Comparison of ENCODE assay signal across 20 cellular contexts in genomic region chr11:72705442-72706365, GRCh38. TPM values are rescaled to one million over a fixed set of nuclear protein-coding genes. Genes with fewer than 3 reads are reported as not detected.
DNase-seq lines count a peak whose midpoint lies in the region; ATAC-seq, FAIRE-seq and TF ChIP-seq lines count a peak whose summit lies in the region.
"Had no signal": no experiment of that assay in that cellular context is flagged by ENCODE, and none has a peak within 500 bp of the region (broad histone marks: within the 10 kb centered on the region; RNA-seq: fewer than 3 reads in every experiment).

No MANE protein-coding gene starts in this region.

- no peaks in the 10 kb centered on the region for H3K4me1 ChIP-seq in HepG2 (ENCODE audit: insufficient read depth, low read length)
- H3K4me1 ChIP-seq in right lobe of liver: no peaks in the 10 kb centered on the region
- H3K4me1 ChIP-seq in iPS-20b (ENCODE audit: insufficient read depth, low read length): peaks cover 24% of the 10 kb centered on the region; the same call in 1 of the 2 replicates

- H3K4me3 ChIP-seq in HepG2 (replicated peaks in 1 of 3; ENCODE audit: insufficient read depth in 1 of 3, low read depth in 2 of 3, low read length in 3 of 3) (no peak overlapping the region), right lobe of liver (no peak overlapping the region), iPS-20b (ENCODE audit: low read length) (peak overlapping the region; percentile 35), lower leg skin (ENCODE audit: low read depth, poor library complexity, severe bottlenecking) (no peak overlapping the region)

- no peaks in the 10 kb centered on the region for H4K20me1 ChIP-seq in HepG2 (ENCODE audit: insufficient read depth, low read length)

- no peak overlapping the region for H3K4me3 Mint-ChIP-seq in HFFc6
- H3K4me3 Mint-ChIP-seq: activated T-cell treated with anti-CD3 and anti-CD28 coated beads, Interleukin-2, amount 50 U/mL, for 72 hours had no signal

- H3K27me3 Mint-ChIP-seq in HFFc6 (ENCODE audit: insufficient read depth): no peaks in the 10 kb centered on the region; the same call in none of the 2 replicates

- FAIRE-seq in HepG2 (lab: Jason Lieb, UNC): no peak
- FAIRE-seq: frontal cortex, G401.6, GM12891, TTC549 had no signal

- DNase-seq in HepG2 (ENCODE audit: low spot score): no peak
- DNase-seq in right lobe of liver: no peak
- DNase-seq in RWPE1 (ENCODE audit: low spot score): no peak
- no peak for DNase-seq in lower leg skin (ENCODE audit: low spot score in 2 of 2)
- DNase-seq in HFFc6: no peak
- DNase-seq: activated CD4-positive, alpha-beta T cell treated with anti-CD3 and anti-CD28 coated beads, Interleukin-2, amount 50 U/mL, for 4 hours; activated T-cell treated with anti-CD3 and anti-CD28 coated beads, Interleukin-2, amount 50 U/mL, for 72 hours; anterior cingulate cortex; Calu3; NCI-H1436; NCI-H345; retina had no signal

- BruUV-seq in HepG2 (replicated peaks; lab: Mats Ljungman, UMichigan): no TSS peak

- peaks cover 36% of the 10 kb centered on the region for H3K4me1 Mint-ChIP-seq in HFFc6 (ENCODE audit: low read depth)

- peaks cover 50 to 85% of the 10 kb centered on the region in 2 experiments for H3K36me3 ChIP-seq in HepG2 (replicated peaks in 1 of 2; ENCODE audit: control insufficient read depth in 1 of 2, insufficient read depth in 2 of 2, low read length in 2 of 2)
- H3K36me3 ChIP-seq in right lobe of liver: peaks cover 0 to 75% (median 32%) of the 10 kb centered on the region in 4 donors
- peaks cover 44% of the 10 kb centered on the region for H3K36me3 ChIP-seq in iPS-20b (ENCODE audit: insufficient read depth, low read depth, low read length)

- H3K27ac Mint-ChIP-seq in HFFc6: no peak overlapping the region
- H3K27ac Mint-ChIP-seq: activated T-cell treated with anti-CD3 and anti-CD28 coated beads, Interleukin-2, amount 50 U/mL, for 72 hours had no signal

- no peak overlapping the region for H3K4me2 ChIP-seq in HepG2 (ENCODE audit: low read depth, low read length)

- POLR2A ChIA-PET in HepG2 (lab: Yijun Ruan, JAX): no interaction called here
- POLR2A ChIA-PET in RWPE1 (lab: Yijun Ruan, JAX; ENCODE audit: low non-redundant PET): no interaction called here

- TF ChIP-seq CTCF in HepG2 (CRISPR knock-in tag; IDR thresholded peaks at IDR 0.05) (no peak), right lobe of liver (IDR thresholded peaks at IDR 0.05) (no peak), RWPE1 (conservative IDR thresholded peaks at IDR 0.05; ENCODE audit: low read depth) (no peak), lower leg skin (IDR thresholded peaks at IDR 0.05) (no peak), HFFc6 (IDR thresholded peaks at IDR 0.05) (no peak)

- in situ Hi-C loops in HepG2 (cut with HindIII; ENCODE audit: extremely low pct_ligation_motif_present, low pct_unique_long_range_greater_than_20kb): no loop called here

- 88% methylated on average over 6 of the region's 12 CpGs for WGBS in HepG2 (ENCODE audit: low lambda C conversion rate)
- 82% methylated on average over 3 of the region's 12 CpGs for WGBS in right lobe of liver (ENCODE audit: insufficient coverage, low coverage, low lambda C conversion rate, missing lambda C conversion rate)
- WGBS in lower leg skin, 2 donors: 86 to 87% methylated on average over 11 to 12 of the region's 12 CpGs

- peaks cover 14% of the 10 kb centered on the region for H3K36me3 Mint-ChIP-seq in HFFc6 (ENCODE audit: low read depth)

- H3K9ac ChIP-seq in HepG2 (ENCODE audit: insufficient read depth, low read depth, low read length) (no peak overlapping the region), iPS-20b (ENCODE audit: low read depth, low read length) (peak overlapping the region; percentile 44)

- no peaks in the 10 kb centered on the region for H3K79me2 ChIP-seq in HepG2 (ENCODE audit: insufficient read depth, low read length)

- TF ChIP-seq POLR2A in HepG2 (IDR thresholded peaks at IDR 0.05; ENCODE audit: insufficient read depth in 1 of 2, low read depth in 2 of 2, low read length in 2 of 2): no peak
- TF ChIP-seq POLR2A in right lobe of liver (IDR thresholded peaks at IDR 0.05): no peak
- TF ChIP-seq POLR2A in lower leg skin (IDR thresholded peaks at IDR 0.05): no peak

- TF ChIP-seq EP300 in HepG2 (IDR thresholded peaks at IDR 0.05; ENCODE audit: low read depth in 2 of 2, low read length in 2 of 2) (no peak), HepG2 (CRISPR knock-in tag; IDR thresholded peaks at IDR 0.05; ENCODE audit: borderline replicate concordance) (no peak)

- H3K9me3 ChIP-seq in HepG2 (ENCODE audit: low read length) (no peaks in the 10 kb centered on the region), right lobe of liver (no peaks in the 10 kb centered on the region), iPS-20b (ENCODE audit: insufficient read depth, low read depth, low read length) (no peaks in the 10 kb centered on the region)

- ATAC-seq in HepG2 (no peak), right lobe of liver (no peak), GM21390 (IDR thresholded peaks at IDR 0.05; ENCODE audit: unreplicated experiment) (no peak), HG03520 (IDR thresholded peaks at IDR 0.05; ENCODE audit: unreplicated experiment) (no peak)
- ATAC-seq: activated T-cell treated with anti-CD3 and anti-CD28 coated beads, Interleukin-2, amount 50 U/mL, for 72 hours had no signal

- no peak overlapping the region for H2AFZ ChIP-seq in HepG2 (ENCODE audit: low read length)

- H3K27ac ChIP-seq in HepG2 (ENCODE audit: extremely low read length, insufficient read depth, low read length) (no peak overlapping the region), right lobe of liver (no peak overlapping the region), RWPE1 (peak overlapping the region; percentile 15), iPS-20b (ENCODE audit: low read length) (no peak overlapping the region)

- H3K27me3 ChIP-seq in HepG2 (ENCODE audit: control insufficient read depth in 1 of 2, insufficient read depth in 2 of 2, low read length in 2 of 2) (no peaks in the 10 kb centered on the region), right lobe of liver (no peaks in the 10 kb centered on the region), iPS-20b (ENCODE audit: insufficient read depth, low read length) (no peaks in the 10 kb centered on the region)

- CTCF ChIA-PET in HepG2 (lab: Yijun Ruan, JAX; ENCODE audit: low intra/inter-chr PET ratio, low total read pairs): no interaction called here
- CTCF ChIA-PET in RWPE1 (lab: Yijun Ruan, JAX): no interaction called here

- H3K9me3 Mint-ChIP-seq in HFFc6: no peaks in the 10 kb centered on the region
- H3K9me3 Mint-ChIP-seq: activated T-cell treated with anti-CD3 and anti-CD28 coated beads, Interleukin-2, amount 50 U/mL, for 72 hours had no signal

- intact Hi-C loops in HepG2 (cut with micrococcal nuclease; ENCODE audit: unreplicated experiment): no loop called here
- intact Hi-C loops in right lobe of liver (cut with DNase I): no loop called here
- intact Hi-C loops in lower leg skin (cut with DNase I; ENCODE audit: low total_unique reads): no loop called here

- no peak for TF ChIP-seq RAD21 in HepG2 (CRISPR knock-in tag; IDR thresholded peaks at IDR 0.05)

RNA-seq across cellular contexts. Expression of gene PDE2A, which starts 31.5 kb away (rescaled TPM):
- total RNA-seq in HepG2 (2016; rRNA removed; fragmentation: Illumina TruSeq; extraction: Trizol): not detected in 2 replicates
- not detected in 2 replicates for total RNA-seq in HepG2 (2016; cell fraction: cytosol; rRNA removed; fragmentation: Illumina TruSeq; extraction: Trizol; ENCODE audit: low read depth)
- 0.19 TPM in 1 of 2 replicates, not detected in the other for total RNA-seq in HepG2 (2016; cell fraction: insoluble cytoplasmic fraction; rRNA removed; fragmentation: Illumina TruSeq; extraction: Trizol)
- total RNA-seq in HepG2 (2016; cell fraction: membrane; rRNA removed; fragmentation: Illumina TruSeq; extraction: Trizol): not detected in 2 replicates
- total RNA-seq in HepG2 (2016; cell fraction: nucleus; rRNA removed; fragmentation: Illumina TruSeq; extraction: Trizol): 0.81 TPM in 1 of 2 replicates, not detected in the other
- polyA plus RNA-seq in HepG2 (2011; rRNA removed): 2.8 and 3.1 TPM in 2 replicates
- 0.74 and 0.82 TPM in 2 replicates for polyA plus RNA-seq in HepG2 (2011; cell fraction: cytosol; rRNA removed)
- 12.4 and 12.9 TPM in 2 replicates for polyA plus RNA-seq in HepG2 (2011; cell fraction: nucleus; rRNA removed)
- 1.1 and 1.3 TPM in 2 replicates for polyA plus RNA-seq in HepG2 (2012)
- polyA plus RNA-seq in HepG2 (2016; cell fraction: cytosol; fragmentation: Illumina TruSeq; extraction: Trizol; ENCODE audit: low read depth): not detected in 2 replicates
- not detected in 2 replicates for polyA plus RNA-seq in HepG2 (2016; cell fraction: insoluble cytoplasmic fraction; fragmentation: Illumina TruSeq; extraction: Trizol; ENCODE audit: low read depth)
- not detected in 2 replicates for polyA plus RNA-seq in HepG2 (2016; cell fraction: membrane; fragmentation: Illumina TruSeq; extraction: Trizol; ENCODE audit: low read depth)
- not detected in 2 replicates for polyA plus RNA-seq in HepG2 (2016; cell fraction: nucleus; fragmentation: Illumina TruSeq; extraction: Trizol; ENCODE audit: insufficient read depth, low read depth)
- polyA minus RNA-seq in HepG2 (2011; rRNA and poly(A)+ RNA removed; ENCODE audit: low replicate concordance): 1.6 and 410 TPM in 2 replicates
- 0.62 and 1.1 TPM in 2 replicates for polyA minus RNA-seq in HepG2 (2011; cell fraction: cytosol; rRNA and poly(A)+ RNA removed)
- 2.2 and 3.6 TPM in 2 replicates for polyA minus RNA-seq in HepG2 (2011; cell fraction: nucleus; rRNA and poly(A)+ RNA removed)
- 10 to 100 TPM; 11.2 to 46.3 (median 22.8) TPM for total RNA-seq in right lobe of liver
- 10 to 100 TPM; 26.1 to 34.1 (median 30.6) TPM for total RNA-seq in lower leg skin
- total RNA-seq in HFFc6 (2021; fragmentation: NEBNext Ultra II Directional; extraction: Animal tissue kit (Norgen Biotek cat#: 25700)): under 1 TPM; 0.07 to 0.57 (median 0.40) TPM
- total RNA-seq: chondrocyte had no signal

RNA-seq across cellular contexts. Expression of gene ARAP1, which starts 46.5 kb away (rescaled TPM):
- 55.2 and 55.5 TPM in 2 replicates for total RNA-seq in HepG2 (2016; rRNA removed; fragmentation: Illumina TruSeq; extraction: Trizol)
- 21.9 TPM in 2 replicates for total RNA-seq in HepG2 (2016; cell fraction: cytosol; rRNA removed; fragmentation: Illumina TruSeq; extraction: Trizol; ENCODE audit: low read depth)
- total RNA-seq in HepG2 (2016; cell fraction: insoluble cytoplasmic fraction; rRNA removed; fragmentation: Illumina TruSeq; extraction: Trizol): 49.1 and 52.3 TPM in 2 replicates
- total RNA-seq in HepG2 (2016; cell fraction: membrane; rRNA removed; fragmentation: Illumina TruSeq; extraction: Trizol): 15.6 and 18.1 TPM in 2 replicates
- total RNA-seq in HepG2 (2016; cell fraction: nucleus; rRNA removed; fragmentation: Illumina TruSeq; extraction: Trizol): 76.5 and 77.3 TPM in 2 replicates
- 43.2 and 64.0 TPM in 2 replicates for polyA plus RNA-seq in HepG2 (2011; rRNA removed)
- polyA plus RNA-seq in HepG2 (2011; cell fraction: cytosol; rRNA removed): 27.5 and 37.2 TPM in 2 replicates
- 341 and 362 TPM in 2 replicates for polyA plus RNA-seq in HepG2 (2011; cell fraction: nucleus; rRNA removed)
- 33.2 and 39.7 TPM in 2 replicates for polyA plus RNA-seq in HepG2 (2012)
- 2.2 and 3.2 TPM in 2 replicates for polyA plus RNA-seq in HepG2 (2016; cell fraction: cytosol; fragmentation: Illumina TruSeq; extraction: Trizol; ENCODE audit: low read depth)
- polyA plus RNA-seq in HepG2 (2016; cell fraction: insoluble cytoplasmic fraction; fragmentation: Illumina TruSeq; extraction: Trizol; ENCODE audit: low read depth): 40.0 and 49.8 TPM in 2 replicates
- polyA plus RNA-seq in HepG2 (2016; cell fraction: membrane; fragmentation: Illumina TruSeq; extraction: Trizol; ENCODE audit: low read depth): 5.5 and 6.6 TPM in 2 replicates
- 163 and 180 TPM in 2 replicates for polyA plus RNA-seq in HepG2 (2016; cell fraction: nucleus; fragmentation: Illumina TruSeq; extraction: Trizol; ENCODE audit: insufficient read depth, low read depth)
- 42.6 and 95.7 TPM in 2 replicates for polyA minus RNA-seq in HepG2 (2011; rRNA and poly(A)+ RNA removed; ENCODE audit: low replicate concordance)
- 32.2 and 38.2 TPM in 2 replicates for polyA minus RNA-seq in HepG2 (2011; cell fraction: cytosol; rRNA and poly(A)+ RNA removed)
- 73.1 and 90.3 TPM in 2 replicates for polyA minus RNA-seq in HepG2 (2011; cell fraction: nucleus; rRNA and poly(A)+ RNA removed)
- total RNA-seq in right lobe of liver: 10 to 100 TPM; 32.9 to 76.7 (median 41.2) TPM
- total RNA-seq in lower leg skin: 10 to 100 TPM; 60.6 to 89.6 (median 80.6) TPM
- total RNA-seq in HFFc6 (2021; fragmentation: NEBNext Ultra II Directional; extraction: Animal tissue kit (Norgen Biotek cat#: 25700)): 10 to 100 TPM; 42.5 to 49.0 (median 46.8) TPM

Comparison
In these comparisons a context has a peak if more than half of its experiments do, and no peak if none do; other contexts are left out.
1. RNA of gene PDE2A, which starts 31.5 kb away (total RNA-seq): 26.1 to 34.1 TPM in lower leg skin and 11.2 to 46.3 TPM in right lobe of liver; 0.07 to 0.57 TPM in HFFc6 and 0.19 to 0.81 TPM in HepG2; every median in the first group is over 4 times any median in the second.